Comparison of ENCODE assay signal across 21 cellular contexts in the genomic region with DNA sequence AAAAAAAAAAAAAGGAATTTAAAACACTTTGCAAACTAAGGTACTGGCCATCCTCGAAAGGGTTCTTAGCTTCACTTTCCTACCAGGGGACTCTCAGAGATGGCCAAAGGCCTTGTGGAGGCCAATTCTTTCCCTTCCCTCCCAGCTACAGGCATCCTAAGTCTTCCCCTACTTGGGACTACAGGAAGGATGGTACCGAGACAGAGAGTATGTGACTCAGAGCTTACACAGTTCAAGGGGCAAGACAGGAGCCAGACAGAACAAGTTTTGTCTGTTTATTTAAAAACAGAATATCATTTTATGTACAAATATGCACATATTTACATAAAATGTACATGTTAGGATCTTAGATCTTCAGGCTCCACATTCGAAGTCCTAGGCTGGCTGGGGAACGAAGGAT. TPM values are rescaled to one million over a fixed set of nuclear protein-coding genes. Genes with fewer than 3 reads are reported as not detected.
DNase-seq lines count a peak whose midpoint lies in the region; ATAC-seq and TF ChIP-seq lines count a peak whose summit lies in the region.
"Had no signal": no experiment of that assay in that cellular context is flagged by ENCODE, and none has a peak within 500 bp of the region (broad histone marks: within the 10 kb centered on the region; RNA-seq: fewer than 3 reads in every experiment).

No MANE protein-coding gene starts in this region.

- H2AFZ ChIP-seq in Loucy (ENCODE audit: low read length): no peak overlapping the region

- H3K9ac ChIP-seq in Loucy (ENCODE audit: low read depth, low read length, poor library complexity, severe bottlenecking): peak overlapping the region; percentile 73

- peaks cover 43% of the 10 kb centered on the region for H3K4me1 Mint-ChIP-seq in activated CD4-positive, alpha-beta T cell treated with anti-CD3 and anti-CD28 coated beads for 36 hours
- peaks cover 44% of the 10 kb centered on the region for H3K4me1 Mint-ChIP-seq in activated naive CD8-positive, alpha-beta T cell treated with anti-CD3 and anti-CD28 coated beads, Interleukin-2, amount 10 ng/mL, durations not matched to agents 7 days and 5 days

- H3K4me1 ChIP-seq in Loucy (ENCODE audit: insufficient read depth, low read length, poor library complexity, severe bottlenecking) (peaks cover 54% of the 10 kb centered on the region), neutrophil (ENCODE audit: control insufficient read depth in 1 of 2, insufficient read depth in 1 of 2, low read depth in 1 of 2, low read length in 1 of 2) (peaks cover 51 to 53% of the 10 kb centered on the region in 2 experiments), tibial artery (peaks cover 0 to 5% (median 0%) of the 10 kb centered on the region in 4 donors), BE2C (no peaks in the 10 kb centered on the region)
- H3K4me1 ChIP-seq: upper lobe of right lung had no signal

- peaks cover 21% of the 10 kb centered on the region for H4K20me1 ChIP-seq in Loucy (ENCODE audit: insufficient read depth, low read length, poor library complexity, severe bottlenecking)

- peaks cover 2% of the 10 kb centered on the region for H3K9me3 Mint-ChIP-seq in activated CD4-positive, alpha-beta T cell treated with anti-CD3 and anti-CD28 coated beads for 36 hours (ENCODE audit: low read depth)
- no peaks in the 10 kb centered on the region for H3K9me3 Mint-ChIP-seq in activated naive CD8-positive, alpha-beta T cell treated with anti-CD3 and anti-CD28 coated beads, Interleukin-2, amount 10 ng/mL, durations not matched to agents 7 days and 5 days

- H3K36me3 Mint-ChIP-seq in activated CD4-positive, alpha-beta T cell treated with anti-CD3 and anti-CD28 coated beads for 36 hours (ENCODE audit: low read depth): peaks cover 28% of the 10 kb centered on the region
- peaks cover 29% of the 10 kb centered on the region for H3K36me3 Mint-ChIP-seq in activated naive CD8-positive, alpha-beta T cell treated with anti-CD3 and anti-CD28 coated beads, Interleukin-2, amount 10 ng/mL, durations not matched to agents 7 days and 5 days

- H3K27me3 ChIP-seq in Loucy (ENCODE audit: insufficient read depth, low read length, poor library complexity, severe bottlenecking) (no peaks in the 10 kb centered on the region), neutrophil (no peaks in the 10 kb centered on the region), tibial artery (peaks cover 0 to 13% of the 10 kb centered on the region in 2 donors), BE2C (no peaks in the 10 kb centered on the region)
- H3K27me3 ChIP-seq: upper lobe of right lung had no signal

- H3K27me3 Mint-ChIP-seq in activated CD4-positive, alpha-beta T cell treated with anti-CD3 and anti-CD28 coated beads for 36 hours: no peaks in the 10 kb centered on the region
- no peaks in the 10 kb centered on the region for H3K27me3 Mint-ChIP-seq in activated naive CD8-positive, alpha-beta T cell treated with anti-CD3 and anti-CD28 coated beads, Interleukin-2, amount 10 ng/mL, durations not matched to agents 7 days and 5 days

- H3K4me3 Mint-ChIP-seq in activated CD4-positive, alpha-beta T cell treated with anti-CD3 and anti-CD28 coated beads for 36 hours: peak overlapping the region; percentile 100
- H3K4me3 Mint-ChIP-seq in activated naive CD8-positive, alpha-beta T cell treated with anti-CD3 and anti-CD28 coated beads, Interleukin-2, amount 10 ng/mL, durations not matched to agents 7 days and 5 days: peak overlapping the region; percentile 100

- no peak for DNase-seq in activated CD4-positive, alpha-beta T cell treated with anti-CD3 and anti-CD28 coated beads for 36 hours
- DNase-seq in activated CD4-positive, alpha-beta T cell treated with anti-CD3 and anti-CD28 coated beads for 48 hours: no peak
- DNase-seq in activated naive CD8-positive, alpha-beta T cell treated with anti-CD3 and anti-CD28 coated beads, Interleukin-2, amount 10 ng/mL, durations not matched to agents 7 days and 5 days: no peak
- no peak for DNase-seq in tibial artery
- no peak for DNase-seq in BE2C
- no peak for DNase-seq in KG1 (lab: John Stamatoyannopoulos, UW)
- DNase-seq: activated CD4-positive, alpha-beta T cell treated with anti-CD3 and anti-CD28 coated beads for 4 hours; activated effector memory CD4-positive, alpha-beta T cell treated with Interleukin-2 at 50 U/mL for 16 hours; dorsolateral prefrontal cortex; EL; head of caudate nucleus; islet precursor cell; mesendoderm; NCI-H187 treated with DMSO at 0.1 percent for 48 hours; RPMI8226; upper lobe of right lung had no signal

- peak overlapping the region; percentile 99 for H3K27ac ChIP-seq in neutrophil
- no peak overlapping the region for H3K27ac ChIP-seq in tibial artery

- CTCF ChIA-PET in activated CD4-positive, alpha-beta T cell treated with anti-CD3 and anti-CD28 coated beads for 36 hours (lab: Charles Lee): interaction anchor here (0.7 to 8.3 kb wide), 14 partner anchors 11 to 325 kb away, joined by 3 to 126 read pairs (median 5); partner anchors contain the start of genes F11R, KLHDC9, PPOX and TSTD1

- peak overlapping the region; percentile 99 for H3K4me2 ChIP-seq in Loucy (ENCODE audit: low read depth, low read length, poor library complexity, severe bottlenecking)

- H3K4me3 ChIP-seq in Loucy (ENCODE audit: low read length, poor library complexity, severe bottlenecking): no peak overlapping the region
- no peak overlapping the region for H3K4me3 ChIP-seq in neutrophil (ENCODE audit: low read depth in 1 of 2, low read length in 1 of 2)
- no peak overlapping the region for H3K4me3 ChIP-seq in tibial artery
- no peak overlapping the region for H3K4me3 ChIP-seq in BE2C (ENCODE audit: low read depth, low read length)
- H3K4me3 ChIP-seq: upper lobe of right lung had no signal

- H3K9me2 ChIP-seq in Loucy (replicated peaks; ENCODE audit: low read depth, low read length): no peaks in the 10 kb centered on the region

- H3K9me3 ChIP-seq in Loucy (ENCODE audit: insufficient read depth, low read depth, low read length) (no peaks in the 10 kb centered on the region), neutrophil (no peaks in the 10 kb centered on the region), tibial artery (no peaks in the 10 kb centered on the region), BE2C (no peaks in the 10 kb centered on the region)
- H3K9me3 ChIP-seq: upper lobe of right lung had no signal

- H3K79me2 ChIP-seq in Loucy (ENCODE audit: insufficient read depth, low read length): peaks cover 38% of the 10 kb centered on the region

- peak overlapping the region; percentile 100 for H3K27ac Mint-ChIP-seq in activated CD4-positive, alpha-beta T cell treated with anti-CD3 and anti-CD28 coated beads for 36 hours
- H3K27ac Mint-ChIP-seq in activated naive CD8-positive, alpha-beta T cell treated with anti-CD3 and anti-CD28 coated beads, Interleukin-2, amount 10 ng/mL, durations not matched to agents 7 days and 5 days: peak overlapping the region; percentile 100

- POLR2A ChIA-PET in activated CD4-positive, alpha-beta T cell treated with anti-CD3 and anti-CD28 coated beads for 36 hours (lab: Charles Lee): interaction anchor here (0.7 to 1.6 kb wide), 6 partner anchors 22 to 83 kb away, joined by 3 to 8 read pairs (median 4); partner anchors contain the start of genes KLHDC9, UFC1 and USF1
- POLR2A ChIA-PET in activated naive CD8-positive, alpha-beta T cell treated with anti-CD3 and anti-CD28 coated beads, Interleukin-2, amount 10 ng/mL, durations not matched to agents 7 days and 5 days (lab: Charles Lee): interaction anchor here (0.5 to 7.7 kb wide), 14 partner anchors 9 to 71 kb away, joined by 3 to 159 read pairs (median 6); partner anchors contain the start of genes F11R, KLHDC9, NIT1 and PFDN2

- no peak for ATAC-seq in activated CD4-positive, alpha-beta T cell treated with anti-CD3 and anti-CD28 coated beads for 36 hours
- ATAC-seq in activated naive CD8-positive, alpha-beta T cell treated with anti-CD3 and anti-CD28 coated beads, Interleukin-2, amount 10 ng/mL, durations not matched to agents 7 days and 5 days (ENCODE audit: low read depth): no peak
- ATAC-seq: upper lobe of right lung had no signal

- intact Hi-C loops in activated CD4-positive, alpha-beta T cell treated with anti-CD3 and anti-CD28 coated beads for 36 hours (cut with DNase I, micrococcal nuclease): loop anchor here (1.0 to 5.0 kb wide), 7 partner anchors 22 to 83 kb away; partner anchors contain the start of genes DEDD (in 1 of the 2), F11R (in 1 of the 2), TSTD1 (in 1 of the 2) and UFC1 (in 1 of the 2)
- intact Hi-C loops in tibial artery (cut with DNase I; ENCODE audit: low total_unique reads): no loop called here

- TF ChIP-seq CTCF in Loucy (conservative IDR thresholded peaks at IDR 0.05; ENCODE audit: low read length): no peak
- no peak for TF ChIP-seq CTCF in neutrophil (IDR thresholded peaks at IDR 0.05)
- no peak for TF ChIP-seq CTCF in tibial artery (IDR thresholded peaks at IDR 0.05)
- no peak for TF ChIP-seq CTCF in BE2C (IDR thresholded peaks at IDR 0.05; ENCODE audit: low read depth, low read length)

- H3F3A ChIP-seq in Loucy (ENCODE audit: low read depth): 0 out of 2 replicates have a peak, but pooled peaks cover 3% of the 10 kb centered on the region

- H3K36me3 ChIP-seq in Loucy (ENCODE audit: insufficient read depth, low read length) (no peaks in the 10 kb centered on the region), neutrophil (peaks cover 12% of the 10 kb centered on the region), tibial artery (peaks cover 0 to 11% (median 0%) of the 10 kb centered on the region in 3 donors), BE2C (no peaks in the 10 kb centered on the region)
- H3K36me3 ChIP-seq: upper lobe of right lung had no signal

RNA-seq across cellular contexts. Expression of gene ARHGAP30, which starts 1.0 kb away (rescaled TPM):
- total RNA-seq in activated CD4-positive, alpha-beta T cell treated with anti-CD3 and anti-CD28 coated beads for 36 hours: 100 to 1,000 TPM; 125 to 165 TPM
- 100 to 1,000 TPM; 260 to 273 TPM for total RNA-seq in activated naive CD8-positive, alpha-beta T cell treated with anti-CD3 and anti-CD28 coated beads, Interleukin-2, amount 10 ng/mL, durations not matched to agents 7 days and 5 days
- polyA plus RNA-seq in BE2C (2012; ENCODE audit: insufficient read depth, insufficient read length, low read depth): 0.56 TPM

RNA-seq across cellular contexts. Expression of gene NECTIN4, which starts 18.6 kb away (rescaled TPM):
- total RNA-seq in activated CD4-positive, alpha-beta T cell treated with anti-CD3 and anti-CD28 coated beads for 36 hours: not detected
- total RNA-seq in activated naive CD8-positive, alpha-beta T cell treated with anti-CD3 and anti-CD28 coated beads, Interleukin-2, amount 10 ng/mL, durations not matched to agents 7 days and 5 days: not detected
- 0.68 TPM for polyA plus RNA-seq in BE2C (2012; ENCODE audit: insufficient read depth, insufficient read length, low read depth)
- total RNA-seq: M059J had no signal

RNA-seq across cellular contexts. Expression of gene USF1, which starts 25.0 kb away (rescaled TPM):
- total RNA-seq in activated CD4-positive, alpha-beta T cell treated with anti-CD3 and anti-CD28 coated beads for 36 hours: 10 to 100 TPM; 34.5 to 42.8 TPM
- 10 to 100 TPM; 93.0 to 96.3 TPM for total RNA-seq in activated naive CD8-positive, alpha-beta T cell treated with anti-CD3 and anti-CD28 coated beads, Interleukin-2, amount 10 ng/mL, durations not matched to agents 7 days and 5 days
- 83.8 TPM for polyA plus RNA-seq in BE2C (2012; ENCODE audit: insufficient read depth, insufficient read length, low read depth)

RNA-seq across cellular contexts. Expression of gene KLHDC9, which starts 27.4 kb away (rescaled TPM):
- total RNA-seq in activated CD4-positive, alpha-beta T cell treated with anti-CD3 and anti-CD28 coated beads for 36 hours: under 1 TPM; 0.39 to 0.50 TPM
- total RNA-seq in activated naive CD8-positive, alpha-beta T cell treated with anti-CD3 and anti-CD28 coated beads, Interleukin-2, amount 10 ng/mL, durations not matched to agents 7 days and 5 days: 1 to 10 TPM; 1.2 TPM
- 4.7 TPM for polyA plus RNA-seq in BE2C (2012; ENCODE audit: insufficient read depth, insufficient read length, low read depth)
- total RNA-seq: T-helper 2 cell treated with Interferon-gamma antibody and Interleukin-4, amounts not matched to agents 100 ng/mL and 5 ng/mL, for 36 hours had no signal

RNA-seq across cellular contexts. Expression of gene TSTD1, which starts 32.0 kb away (rescaled TPM):
- total RNA-seq in activated CD4-positive, alpha-beta T cell treated with anti-CD3 and anti-CD28 coated beads for 36 hours: 10 to 100 TPM; 26.0 to 42.8 TPM
- 10 to 100 TPM; 81.7 to 84.9 TPM for total RNA-seq in activated naive CD8-positive, alpha-beta T cell treated with anti-CD3 and anti-CD28 coated beads, Interleukin-2, amount 10 ng/mL, durations not matched to agents 7 days and 5 days
- not detected for polyA plus RNA-seq in BE2C (2012; ENCODE audit: insufficient read depth, insufficient read length, low read depth)
- total RNA-seq: A172 had no signal
